8 cellular contexts compared by ENCODE assay signal in genomic region chr7:1432411-1433082, GRCh38. TPM values are rescaled to one million over a fixed set of nuclear protein-coding genes. Genes with fewer than 3 reads are reported as not detected.
DNase-seq lines count a peak whose midpoint lies in the region; ATAC-seq and TF ChIP-seq lines count a peak whose summit lies in the region.

No MANE protein-coding gene starts in this region.

- no peak overlapping the region for H3K27ac Mint-ChIP-seq in progenitor cell of endocrine pancreas

- no peaks in the 10 kb centered on the region for H3K4me1 Mint-ChIP-seq in progenitor cell of endocrine pancreas (ENCODE audit: low read depth)

- DNase-seq in DND-41 (peak; percentile 74), HS-27A (ENCODE audit: low read depth) (peak; percentile 8), SK-MEL-5 (ENCODE audit: low read depth, low spot score) (peak; percentile 75), germinal center (ENCODE audit: low spot score) (peak; percentile 76), progenitor cell of endocrine pancreas (ENCODE audit: low spot score, unreplicated experiment) (peak; percentile 78), uterus (peak; percentile 61 to 67)
- DNase-seq in activated naive CD4-positive, alpha-beta T cell (lab: John Stamatoyannopoulos, UW), result peak; percentile 73 to 85 (median 82)

- intact Hi-C loops in uterus (cut with DNase I; ENCODE audit: low total_unique reads), result no loop called here

- H3K27ac ChIP-seq in DND-41 (ENCODE audit: low read length) (no peak overlapping the region), uterus (no peak overlapping the region)

- in situ Hi-C loops in SK-MEL-5 (cut with HindIII; ENCODE audit: low pct_unique_long_range_greater_than_20kb, low sequenced_read_pairs), result no loop called here

- H2AFZ ChIP-seq in DND-41 (ENCODE audit: low read depth, low read length), result no peak overlapping the region

- peak; percentile 86 for ATAC-seq in DND-41 (ENCODE audit: insufficient read depth, low read depth)
- ATAC-seq in GM18517 (IDR thresholded peaks at IDR 0.05; ENCODE audit: unreplicated experiment), result no peak

- H3K9ac ChIP-seq in DND-41 (ENCODE audit: low read depth, low read length), result no peak overlapping the region

- H3K27me3 ChIP-seq in DND-41 (ENCODE audit: insufficient read depth, low read length, poor library complexity) (no peaks in the 10 kb centered on the region), uterus (peaks cover 3 to 6% of the 10 kb centered on the region in 2 donors)

- no peak for TF ChIP-seq POLR2A in uterus (IDR thresholded peaks at IDR 0.05)

- H3K4me2 ChIP-seq in DND-41 (ENCODE audit: insufficient read depth, low read length), result 0 out of 2 replicates have a peak overlapping the region, but pooled peaks have one; percentile 1

- peaks cover 8% of the 10 kb centered on the region for H4K20me1 ChIP-seq in DND-41 (ENCODE audit: insufficient read depth, low read length)

- H3K36me3 Mint-ChIP-seq in progenitor cell of endocrine pancreas (ENCODE audit: insufficient read depth), result no peaks in the 10 kb centered on the region

- H3K4me3 ChIP-seq in DND-41 (ENCODE audit: low read depth in 1 of 2, low read length in 2 of 2) (no peak overlapping the region), uterus (no peak overlapping the region)

- no peaks in the 10 kb centered on the region for H3K9me3 Mint-ChIP-seq in progenitor cell of endocrine pancreas (ENCODE audit: low read depth)

- no peak overlapping the region for H3K4me3 Mint-ChIP-seq in progenitor cell of endocrine pancreas (ENCODE audit: low read depth)

- H3K27me3 Mint-ChIP-seq in progenitor cell of endocrine pancreas, result peaks cover 4% of the 10 kb centered on the region

- peak; percentile 99 for TF ChIP-seq CTCF in DND-41 (IDR thresholded peaks at IDR 0.05; ENCODE audit: borderline replicate concordance, extremely low read depth, low read length, poor library complexity, severe bottlenecking)
- peak; percentile 97 for TF ChIP-seq CTCF in progenitor cell of endocrine pancreas (IDR thresholded peaks at IDR 0.05; ENCODE audit: unreplicated experiment)
- peak; percentile 83 to 94 (median 88) for TF ChIP-seq CTCF in uterus (IDR thresholded peaks at IDR 0.05)

- H3K9me3 ChIP-seq in DND-41 (ENCODE audit: insufficient read depth, low read length, severe bottlenecking), result no peaks in the 10 kb centered on the region
- H3K9me3 ChIP-seq in uterus, result no peaks in the 10 kb centered on the region

- H3K79me2 ChIP-seq in DND-41 (ENCODE audit: insufficient read depth, low read length), result no peaks in the 10 kb centered on the region

- H3K36me3 ChIP-seq in DND-41 (ENCODE audit: insufficient read depth, low read length) (no peaks in the 10 kb centered on the region), uterus (no peaks in the 10 kb centered on the region)

- no peaks in the 10 kb centered on the region for H3K4me1 ChIP-seq in DND-41 (ENCODE audit: insufficient read depth, low read length)
- H3K4me1 ChIP-seq in uterus, result no peaks in the 10 kb centered on the region

RNA-seq across cellular contexts. Expression of gene MICALL2, which starts 26.7 kb away (rescaled TPM):
- total RNA-seq in SK-MEL-5 (2014; rRNA removed; shearing (Covaris generic)), result 1.2 and 2.4 TPM in 2 replicates
- polyA plus RNA-seq in SK-MEL-5 (2015; cell fraction: cytosol; rRNA removed), result 2.6 and 3.2 TPM in 2 replicates
- 70.3 and 75.1 TPM in 2 replicates for polyA plus RNA-seq in SK-MEL-5 (2015; cell fraction: nucleus; rRNA removed)
- total RNA-seq in progenitor cell of endocrine pancreas (12.7 and 13.9 TPM in 2 replicates), uterus (10 to 100 TPM in 2 of 4 donors, 1 to 10 TPM in 2; 1.8 to 19.7 (median 12.6) TPM)

Comparison
In these comparisons a context has a peak if more than half of its experiments do, and no peak if none do; other contexts are left out.
1. DNase-seq: peak in every context shown above with its lines; median percentile 82 in activated naive CD4-positive, alpha-beta T cell; 78 in progenitor cell of endocrine pancreas; 76 in germinal center; 75 in SK-MEL-5; 74 in DND-41; 64 in uterus; 8 in HS-27A.